ENCODE assay signal across 39 cellular contexts in genomic region chr4:74900862-74901261, GRCh38. TPM values are rescaled to one million over a fixed set of nuclear protein-coding genes. Genes with fewer than 3 reads are reported as not detected.
"Had no signal": no experiment of that assay in that cellular context is flagged by ENCODE, and none has a peak within 500 bp of the region (broad histone marks: within the 10 kb centered on the region; RNA-seq: fewer than 3 reads in every experiment).

No MANE protein-coding gene starts in this region.

- H3K36me3 ChIP-seq: adrenal gland, ascending aorta, brain microvascular endothelial cell, breast epithelium, cardiac muscle cell had no signal

- H3K27me3 ChIP-seq: adrenal gland, ascending aorta, body of pancreas, brain microvascular endothelial cell, breast epithelium, cardiac muscle cell had no signal

- H3K27me3 Mint-ChIP-seq: activated naive CD4-positive, alpha-beta T cell treated with anti-CD3 and anti-CD28 coated beads, Interleukin-2, amount 10 ng/mL, durations not matched to agents 7 days and 5 days; activated T-cell treated with anti-CD3 and anti-CD28 coated beads, Interleukin-2, amount 50 U/mL, for 24 hours; brain; central memory CD8-positive, alpha-beta T cell had no signal

- H3K4me1 ChIP-seq: adrenal gland, ascending aorta, breast epithelium had no signal

- H3K36me3 Mint-ChIP-seq: activated naive CD4-positive, alpha-beta T cell treated with anti-CD3 and anti-CD28 coated beads, Interleukin-2, amount 10 ng/mL, durations not matched to agents 7 days and 5 days; activated naive CD4-positive, alpha-beta T cell treated with anti-CD3 and anti-CD28 coated beads, Interleukin-2, amount 50 U/mL, for 24 hours; activated naive CD4-positive, alpha-beta T cell treated with anti-CD3 and anti-CD28 coated beads, Interleukin-2, amount 50 U/mL, for 72 hours; activated naive CD8-positive, alpha-beta T cell; activated naive CD8-positive, alpha-beta T cell treated with anti-CD3 and anti-CD28 coated beads for 36 hours; activated naive CD8-positive, alpha-beta T cell treated with anti-CD3 and anti-CD28 coated beads, Interleukin-2, amount 10 ng/mL, durations not matched to agents 7 days and 5 days; brain had no signal

- H3K9me3 ChIP-seq: adrenal gland, ascending aorta, body of pancreas, breast epithelium had no signal

- DNase-seq: activated effector memory CD4-positive, alpha-beta T cell treated with anti-CD3 and anti-CD28 coated beads, Interleukin-2, amount 50 U/mL, for 16 hours; activated effector memory CD4-positive, alpha-beta T cell treated with Interleukin-2 at 50 U/mL for 16 hours; activated gamma-delta T cell; activated gamma-delta T cell treated with Interleukin-2 at 50 U/mL for 16 hours; activated naive CD4-positive, alpha-beta T cell; activated naive CD4-positive, alpha-beta T cell treated with anti-CD3 and anti-CD28 coated beads for 36 hours; activated naive CD4-positive, alpha-beta T cell treated with anti-CD3 and anti-CD28 coated beads, Interleukin-2, amount 10 ng/mL, durations not matched to agents 7 days and 5 days; activated naive CD4-positive, alpha-beta T cell treated with anti-CD3 and anti-CD28 coated beads, Interleukin-2, amount 50 U/mL, for 16 hours; activated naive CD4-positive, alpha-beta T cell treated with Interleukin-2 at 50 U/mL for 16 hours; activated naive CD8-positive, alpha-beta T cell treated with anti-CD3 and anti-CD28 coated beads for 36 hours; activated naive CD8-positive, alpha-beta T cell treated with anti-CD3 and anti-CD28 coated beads, Interleukin-2, amount 10 ng/mL, durations not matched to agents 7 days and 5 days; activated naive CD8-positive, alpha-beta T cell treated with anti-CD3 and anti-CD28 coated beads, Interleukin-2, amount 50 U/mL, for 24 hours; activated T-cell treated with anti-CD3 and anti-CD28 coated beads, Interleukin-2, amount 50 U/mL, for 1 hour; activated T-cell treated with anti-CD3 and anti-CD28 coated beads, Interleukin-2, amount 50 U/mL, for 24 hours; activated T-cell treated with anti-CD3 and anti-CD28 coated beads, Interleukin-2, amount 50 U/mL, for 4 hours; activated T-cell treated with anti-CD3 and anti-CD28 coated beads, Interleukin-2, amount 50 U/mL, for 48 hours; activated T-cell treated with anti-CD3 and anti-CD28 coated beads, Interleukin-2, amount 50 U/mL, for 72 hours; adrenal gland; amniotic stem cell; amygdala; anterior cingulate cortex; aorta; body of pancreas; brain microvascular endothelial cell; caudate nucleus; central memory CD4-positive, alpha-beta T cell; cerebellar nuclear complex had no signal

- ATAC-seq: activated naive CD4-positive, alpha-beta T cell treated with anti-CD3 and anti-CD28 coated beads, Interleukin-2, amount 50 U/mL, for 72 hours; activated naive CD8-positive, alpha-beta T cell treated with anti-CD3 and anti-CD28 coated beads, Interleukin-2, amount 50 U/mL, for 24 hours; activated T-cell treated with anti-CD3 and anti-CD28 coated beads, Interleukin-2, amount 50 U/mL, for 4 hours; activated T-cell treated with anti-CD3 and anti-CD28 coated beads, Interleukin-2, amount 50 U/mL, for 72 hours; activated T-helper 17 cell treated with anti-CD3 and anti-CD28 coated beads, Interleukin-2, amount 50 U/mL, for 72 hours; body of pancreas had no signal

- H3K9me3 Mint-ChIP-seq: activated naive CD4-positive, alpha-beta T cell treated with anti-CD3 and anti-CD28 coated beads for 36 hours; activated naive CD4-positive, alpha-beta T cell treated with anti-CD3 and anti-CD28 coated beads, Interleukin-2, amount 10 ng/mL, durations not matched to agents 7 days and 5 days; activated naive CD4-positive, alpha-beta T cell treated with anti-CD3 and anti-CD28 coated beads, Interleukin-2, amount 50 U/mL, for 24 hours; activated naive CD8-positive, alpha-beta T cell treated with anti-CD3 and anti-CD28 coated beads for 36 hours; activated naive CD8-positive, alpha-beta T cell treated with anti-CD3 and anti-CD28 coated beads, Interleukin-2, amount 10 ng/mL, durations not matched to agents 7 days and 5 days; activated naive CD8-positive, alpha-beta T cell treated with anti-CD3 and anti-CD28 coated beads, Interleukin-2, amount 50 U/mL, for 24 hours; activated T-cell treated with anti-CD3 and anti-CD28 coated beads, Interleukin-2, amount 50 U/mL, for 24 hours; activated T-cell treated with anti-CD3 and anti-CD28 coated beads, Interleukin-2, amount 50 U/mL, for 4 hours; activated T-cell treated with anti-CD3 and anti-CD28 coated beads, Interleukin-2, amount 50 U/mL, for 72 hours; activated T-helper 1 cell treated with anti-CD3 and anti-CD28 coated beads, Interleukin-12 subunit alpha, Interleukin-12 subunit beta, Interleukin-2, Interleukin-4 antibody, amounts not matched to agents 30 ng/mL and 10 ng/mL and 1 ng/mL, durations not matched to agents 14 hours and 24 hours and 36 hours; activated T-helper 17 cell treated with anti-CD3 and anti-CD28 coated beads, Interleukin-2, amount 50 U/mL, for 72 hours; activated T-helper 2 cell treated with anti-CD3 and anti-CD28 coated beads, Interferon-gamma antibody, Interleukin-2, Interleukin-4, amounts not matched to agents 10 μg/mL and 5 μg/mL and 100 μg/mL, durations not matched to agents 14 hours and 24 hours and 36 hours; brain; central memory CD8-positive, alpha-beta T cell had no signal

- H3K4me3 Mint-ChIP-seq: activated naive CD4-positive, alpha-beta T cell treated with anti-CD3 and anti-CD28 coated beads for 36 hours; activated naive CD4-positive, alpha-beta T cell treated with anti-CD3 and anti-CD28 coated beads, Interleukin-2, amount 10 ng/mL, durations not matched to agents 7 days and 5 days; activated naive CD4-positive, alpha-beta T cell treated with anti-CD3 and anti-CD28 coated beads, Interleukin-2, amount 50 U/mL, for 24 hours; activated naive CD8-positive, alpha-beta T cell; activated naive CD8-positive, alpha-beta T cell treated with anti-CD3 and anti-CD28 coated beads for 36 hours; activated naive CD8-positive, alpha-beta T cell treated with anti-CD3 and anti-CD28 coated beads, Interleukin-2, amount 10 ng/mL, durations not matched to agents 7 days and 5 days; activated naive CD8-positive, alpha-beta T cell treated with anti-CD3 and anti-CD28 coated beads, Interleukin-2, amount 50 U/mL, for 24 hours; activated T-cell treated with anti-CD3 and anti-CD28 coated beads, Interleukin-2, amount 50 U/mL, for 24 hours; activated T-cell treated with anti-CD3 and anti-CD28 coated beads, Interleukin-2, amount 50 U/mL, for 4 hours; activated T-cell treated with anti-CD3 and anti-CD28 coated beads, Interleukin-2, amount 50 U/mL, for 72 hours; activated T-helper 1 cell treated with anti-CD3 and anti-CD28 coated beads, Interleukin-12 subunit alpha, Interleukin-12 subunit beta, Interleukin-2, Interleukin-4 antibody, amounts not matched to agents 30 ng/mL and 10 ng/mL and 1 ng/mL, durations not matched to agents 14 hours and 24 hours and 36 hours; activated T-helper 17 cell treated with anti-CD3 and anti-CD28 coated beads, Interleukin-2, amount 50 U/mL, for 72 hours; brain; central memory CD8-positive, alpha-beta T cell had no signal

- H3K4me3 ChIP-seq: adrenal gland, ascending aorta, body of pancreas, breast epithelium, cardiac muscle cell had no signal

- H3K27ac Mint-ChIP-seq: activated naive CD4-positive, alpha-beta T cell treated with anti-CD3 and anti-CD28 coated beads for 36 hours; activated naive CD4-positive, alpha-beta T cell treated with anti-CD3 and anti-CD28 coated beads, Interleukin-2, amount 10 ng/mL, durations not matched to agents 7 days and 5 days; activated naive CD4-positive, alpha-beta T cell treated with anti-CD3 and anti-CD28 coated beads, Interleukin-2, amount 50 U/mL, for 24 hours; activated naive CD4-positive, alpha-beta T cell treated with anti-CD3 and anti-CD28 coated beads, Interleukin-2, amount 50 U/mL, for 72 hours; activated naive CD8-positive, alpha-beta T cell; activated naive CD8-positive, alpha-beta T cell treated with anti-CD3 and anti-CD28 coated beads for 36 hours; activated naive CD8-positive, alpha-beta T cell treated with anti-CD3 and anti-CD28 coated beads, Interleukin-2, amount 10 ng/mL, durations not matched to agents 7 days and 5 days; activated naive CD8-positive, alpha-beta T cell treated with anti-CD3 and anti-CD28 coated beads, Interleukin-2, amount 50 U/mL, for 24 hours; activated T-cell treated with anti-CD3 and anti-CD28 coated beads, Interleukin-2, amount 50 U/mL, for 24 hours; activated T-cell treated with anti-CD3 and anti-CD28 coated beads, Interleukin-2, amount 50 U/mL, for 72 hours; activated T-helper 1 cell treated with anti-CD3 and anti-CD28 coated beads, Interleukin-12 subunit alpha, Interleukin-12 subunit beta, Interleukin-2, Interleukin-4 antibody, amounts not matched to agents 30 ng/mL and 10 ng/mL and 1 ng/mL, durations not matched to agents 14 hours and 24 hours and 36 hours; activated T-helper 17 cell treated with anti-CD3 and anti-CD28 coated beads, Interleukin-2, amount 50 U/mL, for 72 hours; activated T-helper 2 cell treated with anti-CD3 and anti-CD28 coated beads, Interferon-gamma antibody, Interleukin-2, Interleukin-4, amounts not matched to agents 10 μg/mL and 5 μg/mL and 100 μg/mL, durations not matched to agents 14 hours and 24 hours and 36 hours; brain had no signal

- H3K27ac ChIP-seq: adrenal gland, ascending aorta, body of pancreas, brain microvascular endothelial cell, breast epithelium, cardiac muscle cell had no signal

- H3K4me1 Mint-ChIP-seq: activated naive CD4-positive, alpha-beta T cell treated with anti-CD3 and anti-CD28 coated beads, Interleukin-2, amount 10 ng/mL, durations not matched to agents 7 days and 5 days; activated naive CD4-positive, alpha-beta T cell treated with anti-CD3 and anti-CD28 coated beads, Interleukin-2, amount 50 U/mL, for 24 hours; activated naive CD8-positive, alpha-beta T cell treated with anti-CD3 and anti-CD28 coated beads for 36 hours; activated naive CD8-positive, alpha-beta T cell treated with anti-CD3 and anti-CD28 coated beads, Interleukin-2, amount 10 ng/mL, durations not matched to agents 7 days and 5 days; activated naive CD8-positive, alpha-beta T cell treated with anti-CD3 and anti-CD28 coated beads, Interleukin-2, amount 50 U/mL, for 24 hours; activated T-helper 17 cell treated with anti-CD3 and anti-CD28 coated beads, Interleukin-2, amount 50 U/mL, for 72 hours; central memory CD8-positive, alpha-beta T cell had no signal

RNA-seq across cellular contexts. Expression of gene PARM1, which starts 32.1 kb away (rescaled TPM):
- total RNA-seq: activated naive CD4-positive, alpha-beta T cell treated with anti-CD3 and anti-CD28 coated beads, Interleukin-2, amount 50 U/mL, for 72 hours; activated naive CD8-positive, alpha-beta T cell treated with anti-CD3 and anti-CD28 coated beads, Interleukin-2, amount 10 ng/mL, durations not matched to agents 7 days and 5 days; activated T-helper 1 cell treated with anti-CD3 and anti-CD28 coated beads, Interleukin-12 subunit alpha, Interleukin-12 subunit beta, Interleukin-2, Interleukin-4 antibody, amounts not matched to agents 30 ng/mL and 10 ng/mL and 1 ng/mL, durations not matched to agents 14 hours and 24 hours and 36 hours; activated T-helper 2 cell treated with anti-CD3 and anti-CD28 coated beads, Interferon-gamma antibody, Interleukin-2, Interleukin-4, amounts not matched to agents 10 μg/mL and 5 μg/mL and 100 μg/mL, durations not matched to agents 14 hours and 24 hours and 36 hours; bronchial epithelial cell had no signal
